In genomic region chr1:119779869-119780356, GRCh38 we compare ENCODE assay signal across 8 cellular contexts. TPM values are rescaled to one million over a fixed set of nuclear protein-coding genes. Genes with fewer than 3 reads are reported as not detected.
DNase-seq lines count a peak whose midpoint lies in the region; ATAC-seq and TF ChIP-seq lines count a peak whose summit lies in the region.

No MANE protein-coding gene starts in this region.

- peaks cover 3% of the 10 kb centered on the region for H3K36me3 Mint-ChIP-seq in T-helper 17 cell (ENCODE audit: low read depth)
- H3K36me3 Mint-ChIP-seq in activated T-cell treated with anti-CD3 and anti-CD28 coated beads, Interleukin-2, amount 50 U/mL, for 24 hours (ENCODE audit: low read depth): no peaks in the 10 kb centered on the region

- H3K9me3 ChIP-seq in PC-9 (ENCODE audit: insufficient read depth, low read depth) (no peaks in the 10 kb centered on the region), smooth muscle cell (replicated peaks; ENCODE audit: low read depth) (no peaks in the 10 kb centered on the region), T-helper 17 cell (ENCODE audit: control insufficient read depth, low read length, poor library complexity, severe bottlenecking) (no peaks in the 10 kb centered on the region)

- TF ChIP-seq CTCF in PC-9 (conservative IDR thresholded peaks at IDR 0.05) (no peak), smooth muscle cell (IDR thresholded peaks at IDR 0.05; ENCODE audit: borderline replicate concordance, insufficient read depth, poor library complexity, severe bottlenecking) (no peak)

- H3K9ac ChIP-seq in smooth muscle cell (ENCODE audit: low read depth): no peak overlapping the region

- WGBS in smooth muscle cell (ENCODE audit: low lambda C conversion rate): 5% methylated on average over 5 of the region's 5 CpGs

- peaks cover 67% of the 10 kb centered on the region for H3K4me1 ChIP-seq in PC-9 (replicated peaks; ENCODE audit: insufficient read depth)
- H3K4me1 ChIP-seq in smooth muscle cell (ENCODE audit: low read depth): peaks cover 16% of the 10 kb centered on the region

- peaks cover 53% of the 10 kb centered on the region for H3K27me3 Mint-ChIP-seq in T-helper 17 cell
- peaks cover 8% of the 10 kb centered on the region for H3K27me3 Mint-ChIP-seq in activated T-cell treated with anti-CD3 and anti-CD28 coated beads, Interleukin-2, amount 50 U/mL, for 24 hours

- H4K20me1 ChIP-seq in PC-9 (ENCODE audit: insufficient read depth): no peaks in the 10 kb centered on the region
- no peaks in the 10 kb centered on the region for H4K20me1 ChIP-seq in smooth muscle cell (ENCODE audit: low read depth)

- ATAC-seq in T-helper 17 cell: no peak

- peak overlapping the region; percentile 77 for H3K4me2 ChIP-seq in PC-9
- H3K4me2 ChIP-seq in smooth muscle cell: peak overlapping the region; percentile 35

- no peaks in the 10 kb centered on the region for H3K79me2 ChIP-seq in PC-9 (ENCODE audit: low read depth)
- H3K79me2 ChIP-seq in smooth muscle cell (ENCODE audit: low read depth): no peaks in the 10 kb centered on the region

- H3K4me3 Mint-ChIP-seq in T-helper 17 cell: no peak overlapping the region
- no peak overlapping the region for H3K4me3 Mint-ChIP-seq in activated T-cell treated with anti-CD3 and anti-CD28 coated beads, Interleukin-2, amount 50 U/mL, for 24 hours

- no TSS peak for BruUV-seq in PC-9 (replicated peaks; lab: Mats Ljungman, UMichigan)

- in situ Hi-C loops in ACHN (cut with HindIII; ENCODE audit: low pct_ligation_motif_present, low pct_unique_long_range_greater_than_20kb, low sequenced_read_pairs): no loop called here

- POLR2A ChIA-PET in PC-9 (lab: Charles Lee; ENCODE audit: unreplicated experiment): interaction anchor here (0.5 kb wide), 1 partner anchor 126 kb away, joined by 8 read pairs; no protein-coding TSS in a partner anchor

- H3K4me3 ChIP-seq in PC-9 (peak overlapping the region; percentile 47), smooth muscle cell (peak overlapping the region; percentile 14)

- DNase-seq in GM04504 (ENCODE audit: low read depth): peak; percentile 24
- peak; percentile 61 to 97 for DNase-seq in PC-9
- DNase-seq in hepatic stellate cell (ENCODE audit: low spot score): peak; percentile 12
- DNase-seq in smooth muscle cell (lab: John Stamatoyannopoulos, UW; ENCODE audit: unreplicated experiment): no peak
- DNase-seq in T-helper 17 cell: no peak
- no peak for DNase-seq in activated CD8-positive, alpha-beta memory T cell treated with anti-CD3 and anti-CD28 coated beads for 24 hours
- DNase-seq in ACHN: no peak
- no peak for DNase-seq in activated T-cell treated with anti-CD3 and anti-CD28 coated beads, Interleukin-2, amount 50 U/mL, for 24 hours

- no peaks in the 10 kb centered on the region for H3K9me3 Mint-ChIP-seq in activated T-cell treated with anti-CD3 and anti-CD28 coated beads, Interleukin-2, amount 50 U/mL, for 24 hours

- intact Hi-C loops in PC-9 (cut with micrococcal nuclease; ENCODE audit: unreplicated experiment): no loop called here

- H3K27me3 ChIP-seq in PC-9 (ENCODE audit: insufficient read depth, low read depth) (no peaks in the 10 kb centered on the region), smooth muscle cell (ENCODE audit: low read depth) (no peaks in the 10 kb centered on the region)

- CTCF ChIA-PET in PC-9 (lab: Charles Lee): interaction anchor here (1.0 to 1.4 kb wide), 2 partner anchors 29 to 37 kb away, joined by 3 to 4 read pairs; no protein-coding TSS in a partner anchor

- peak overlapping the region; percentile 77 for H2AFZ ChIP-seq in PC-9
- H2AFZ ChIP-seq in smooth muscle cell (ENCODE audit: low read depth): peak overlapping the region; percentile 85

- H3K4me1 Mint-ChIP-seq in T-helper 17 cell: peaks cover 12% of the 10 kb centered on the region
- H3K4me1 Mint-ChIP-seq in activated T-cell treated with anti-CD3 and anti-CD28 coated beads, Interleukin-2, amount 50 U/mL, for 24 hours (ENCODE audit: low read depth): peaks cover 8% of the 10 kb centered on the region

- H3F3A ChIP-seq in PC-9 (ENCODE audit: insufficient read depth, low read depth): peaks cover 49% of the 10 kb centered on the region
- peaks cover 6% of the 10 kb centered on the region for H3F3A ChIP-seq in smooth muscle cell (ENCODE audit: low read depth)

- peak overlapping the region; percentile 61 for H3K27ac ChIP-seq in PC-9
- H3K27ac ChIP-seq in smooth muscle cell (ENCODE audit: low read depth): no peak overlapping the region

- H3K9me2 ChIP-seq in PC-9 (ENCODE audit: insufficient read depth): no peaks in the 10 kb centered on the region

- H3K27ac Mint-ChIP-seq in T-helper 17 cell: no peak overlapping the region
- H3K27ac Mint-ChIP-seq in activated T-cell treated with anti-CD3 and anti-CD28 coated beads, Interleukin-2, amount 50 U/mL, for 24 hours: no peak overlapping the region

- no peaks in the 10 kb centered on the region for H3K36me3 ChIP-seq in PC-9 (ENCODE audit: low read depth)
- no peaks in the 10 kb centered on the region for H3K36me3 ChIP-seq in smooth muscle cell (ENCODE audit: low read depth)

RNA-seq across cellular contexts. Expression of gene HMGCS2, which starts 11.2 kb away (rescaled TPM):
- not detected in 2 replicates for total RNA-seq in PC-9 (2021)
- not detected in 2 replicates for total RNA-seq in smooth muscle cell
- polyA plus RNA-seq in smooth muscle cell: 0.08 TPM in 1 of 2 replicates, not detected in the other
- not detected for total RNA-seq in T-helper 17 cell

RNA-seq across cellular contexts. Expression of gene REG4, which starts 31.3 kb away (rescaled TPM):
- total RNA-seq in PC-9 (2021) (not detected in 2 replicates), smooth muscle cell (not detected in 2 replicates), T-helper 17 cell (under 1 TPM in 1 of 2 donors, not detected in 1; 0.42 TPM)
- 0.30 TPM in 1 of 2 replicates, not detected in the other for polyA plus RNA-seq in smooth muscle cell

Comparison
In these comparisons a context has a peak if more than half of its experiments do, and no peak if none do; other contexts are left out.
1. DNase-seq: peak in GM04504 (single experiment), PC-9 (2 of 2) and hepatic stellate cell (single experiment); none in smooth muscle cell (single experiment), T-helper 17 cell (0 of 3), activated CD8-positive, alpha-beta memory T cell treated with anti-CD3 and anti-CD28 coated beads for 24 hours (single experiment), ACHN (single experiment) and activated T-cell treated with anti-CD3 and anti-CD28 coated beads, Interleukin-2, amount 50 U/mL, for 24 hours (single experiment).